16 cellular contexts compared by ENCODE assay signal in genomic region chr1:159943908-159944622, GRCh38. TPM values are rescaled to one million over a fixed set of nuclear protein-coding genes. Genes with fewer than 3 reads are reported as not detected.
A peak's percentile ranks its signal among the peaks of the same experiment; 100 is the strongest.
DNase-seq lines count a peak whose midpoint lies in the region; ATAC-seq and TF ChIP-seq lines count a peak whose summit lies in the region.
"Had no signal": no experiment of that assay in that cellular context is flagged by ENCODE, and none has a peak within 500 bp of the region (broad histone marks: within the 10 kb centered on the region; RNA-seq: fewer than 3 reads in every experiment).

No MANE protein-coding gene starts in this region.

- H3K4me3 ChIP-seq in coronary artery (no peak overlapping the region), right cardiac atrium (ENCODE audit: low read length) (no peak overlapping the region)
- no peak overlapping the region for H3K4me3 ChIP-seq in CD8-positive, alpha-beta memory T cell (ENCODE audit: low read length)
- H3K4me3 ChIP-seq: MG63 had no signal

- H3K9me3 Mint-ChIP-seq in nephron progenitor cell: no peaks in the 10 kb centered on the region
- no peaks in the 10 kb centered on the region for H3K9me3 Mint-ChIP-seq in CD8-positive, alpha-beta memory T cell
- H3K9me3 Mint-ChIP-seq: naive thymus-derived CD8-positive, alpha-beta T cell had no signal

- CTCF ChIA-PET in CD8-positive, alpha-beta memory T cell (lab: Charles Lee): interaction anchor here (0.8 to 2.9 kb wide), 3 partner anchors 8 to 62 kb away, joined by 3 to 20 read pairs (median 4); no protein-coding TSS in a partner anchor

- POLR2A ChIA-PET in CD8-positive, alpha-beta memory T cell (lab: Charles Lee): no interaction called here

- peaks cover 18% of the 10 kb centered on the region for H3K27me3 Mint-ChIP-seq in nephron progenitor cell (ENCODE audit: low read depth, poor library complexity)
- peaks cover 23 to 33% of the 10 kb centered on the region in 2 donors for H3K27me3 Mint-ChIP-seq in CD8-positive, alpha-beta memory T cell

- peak; percentile 29 for DNase-seq in COR-L47 (lab: John Stamatoyannopoulos, UW)
- DNase-seq in NCI-H1105 treated with DMSO at 0.1 percent for 48 hours (lab: John Stamatoyannopoulos, UW): peak; percentile 95
- DNase-seq in coronary artery (ENCODE audit: low spot score): peak; percentile 47
- DNase-seq in nephron progenitor cell: no peak
- DNase-seq in left ventricle myocardium superior: no peak
- DNase-seq in CD8-positive, alpha-beta memory T cell: no peak
- DNase-seq in right cardiac atrium: no peak
- no peak for DNase-seq in A172 (ENCODE audit: low spot score)
- DNase-seq: activated CD4-positive, alpha-beta T cell treated with anti-CD3 and anti-CD28 coated beads for 1 hour; activated naive CD4-positive, alpha-beta T cell; central memory CD4-positive, alpha-beta T cell; kidney; MG63; NCI-H526 treated with DMSO at 0.1 percent for 48 hours had no signal

- H3K4me1 Mint-ChIP-seq in nephron progenitor cell: peaks cover 60% of the 10 kb centered on the region
- H3K4me1 Mint-ChIP-seq in CD8-positive, alpha-beta memory T cell: peaks cover 8 to 10% (median 10%) of the 10 kb centered on the region in 3 donors

- H3K4me1 ChIP-seq in CD8-positive, alpha-beta memory T cell (ENCODE audit: insufficient read depth, low read length): peaks cover 6% of the 10 kb centered on the region
- no peaks in the 10 kb centered on the region for H3K4me1 ChIP-seq in right cardiac atrium (ENCODE audit: control insufficient read depth, insufficient read depth, low read length)

- H3K27ac ChIP-seq in coronary artery (no peak overlapping the region), right cardiac atrium (ENCODE audit: low read length) (no peak overlapping the region)
- no peak overlapping the region for H3K27ac ChIP-seq in CD8-positive, alpha-beta memory T cell (ENCODE audit: low read depth, low read length)
- H3K27ac ChIP-seq: HL-60 had no signal

- no peaks in the 10 kb centered on the region for H3K36me3 ChIP-seq in CD8-positive, alpha-beta memory T cell (ENCODE audit: insufficient read depth, low read length)
- H3K36me3 ChIP-seq: MG63 had no signal

- WGBS in right cardiac atrium: 82% methylated on average over 9 of the region's 9 CpGs

- ATAC-seq in left ventricle myocardium superior: no peak
- no peak for ATAC-seq in right cardiac atrium
- ATAC-seq: naive thymus-derived CD8-positive, alpha-beta T cell had no signal

- peaks cover 25% of the 10 kb centered on the region for H3K27me3 ChIP-seq in CD8-positive, alpha-beta memory T cell (ENCODE audit: insufficient read depth, low read length, poor library complexity, severe bottlenecking)
- H3K27me3 ChIP-seq in right cardiac atrium (ENCODE audit: control insufficient read depth, insufficient read depth): no peaks in the 10 kb centered on the region

- H3K9me3 ChIP-seq in CD8-positive, alpha-beta memory T cell (ENCODE audit: low read length): no peaks in the 10 kb centered on the region
- H3K9me3 ChIP-seq in right cardiac atrium (ENCODE audit: control insufficient read depth, low read length): no peaks in the 10 kb centered on the region
- H3K9me3 ChIP-seq: MG63 had no signal

- intact Hi-C loops in left ventricle myocardium superior (cut with micrococcal nuclease): no loop called here
- intact Hi-C loops in right cardiac atrium (cut with DNase I): no loop called here

- TF ChIP-seq CTCF in coronary artery (IDR thresholded peaks at IDR 0.05) (no peak), nephron progenitor cell (IDR thresholded peaks at IDR 0.05) (no peak)

- H3K4me3 Mint-ChIP-seq in nephron progenitor cell: peak overlapping the region; percentile 98
- H3K4me3 Mint-ChIP-seq in CD8-positive, alpha-beta memory T cell: no peak overlapping the region

- H3K36me3 Mint-ChIP-seq in nephron progenitor cell (ENCODE audit: low read depth): peaks cover 9% of the 10 kb centered on the region
- H3K36me3 Mint-ChIP-seq in CD8-positive, alpha-beta memory T cell: peaks cover 0 to 5% (median 0%) of the 10 kb centered on the region in 3 donors
- H3K36me3 Mint-ChIP-seq: naive thymus-derived CD8-positive, alpha-beta T cell had no signal

- no peak overlapping the region for H3K27ac Mint-ChIP-seq in nephron progenitor cell
- H3K27ac Mint-ChIP-seq in CD8-positive, alpha-beta memory T cell: no peak overlapping the region

RNA-seq across cellular contexts. Expression of gene IGSF9, which starts 1.3 kb away (rescaled TPM):
- 0.79 TPM for total RNA-seq in left ventricle myocardium superior
- total RNA-seq in CD8-positive, alpha-beta memory T cell: under 1 TPM; 0.04 to 0.11 TPM
- polyA plus RNA-seq in CD8-positive, alpha-beta memory T cell: not detected
- 1 to 10 TPM in 3 of 4 donors, under 1 TPM in 1; 0.17 to 2.7 (median 2.3) TPM for total RNA-seq in right cardiac atrium
- polyA plus RNA-seq in right cardiac atrium: 1.3 TPM
- 0.89 and 1.6 TPM in 2 replicates for total RNA-seq in A172 (2014; rRNA removed; shearing (Covaris generic))
- polyA plus RNA-seq: naive thymus-derived CD8-positive, alpha-beta T cell had no signal

RNA-seq across cellular contexts. Expression of gene SLAMF9, which starts 10.0 kb away (rescaled TPM):
- total RNA-seq in left ventricle myocardium superior (not detected), right cardiac atrium (not detected)
- total RNA-seq in CD8-positive, alpha-beta memory T cell: not detected
- not detected for polyA plus RNA-seq in CD8-positive, alpha-beta memory T cell
- polyA plus RNA-seq in right cardiac atrium: not detected
- not detected in 2 replicates for total RNA-seq in A172 (2014; rRNA removed; shearing (Covaris generic))
- total RNA-seq: kidney; naive thymus-derived CD8-positive, alpha-beta T cell had no signal
- polyA plus RNA-seq: naive thymus-derived CD8-positive, alpha-beta T cell had no signal

RNA-seq across cellular contexts. Expression of gene TAGLN2, which starts 18.8 kb away (rescaled TPM):
- total RNA-seq in left ventricle myocardium superior (104 TPM), right cardiac atrium (100 to 1,000 TPM; 117 to 253 (median 162) TPM)
- total RNA-seq in CD8-positive, alpha-beta memory T cell: 100 to 1,000 TPM; 566 to 578 TPM
- polyA plus RNA-seq in CD8-positive, alpha-beta memory T cell: 811 TPM
- polyA plus RNA-seq in right cardiac atrium: 186 TPM
- 734 and 929 TPM in 2 replicates for total RNA-seq in A172 (2014; rRNA removed; shearing (Covaris generic))

RNA-seq across cellular contexts. Expression of gene CFAP45, which starts 44.1 kb away (rescaled TPM):
- total RNA-seq in left ventricle myocardium superior (1.7 TPM), right cardiac atrium (1 to 10 TPM; 3.4 to 5.6 (median 3.9) TPM)
- total RNA-seq in CD8-positive, alpha-beta memory T cell: 1 to 10 TPM in 1 of 2 experiments, under 1 TPM in 1; 0.75 to 1.2 TPM
- polyA plus RNA-seq in CD8-positive, alpha-beta memory T cell: 0.18 TPM
- 9.4 TPM for polyA plus RNA-seq in right cardiac atrium
- total RNA-seq in A172 (2014; rRNA removed; shearing (Covaris generic)): 2.4 and 3.7 TPM in 2 replicates

Comparison
In these comparisons a context has a peak if more than half of its experiments do, and no peak if none do; other contexts are left out.
1. DNase-seq: peak in COR-L47 (single experiment), NCI-H1105 treated with DMSO at 0.1 percent for 48 hours (single experiment) and coronary artery (single experiment); none in nephron progenitor cell (single experiment), left ventricle myocardium superior (single experiment), CD8-positive, alpha-beta memory T cell (0 of 5), right cardiac atrium (0 of 3) and A172 (single experiment).